Comparison of ENCODE assay signal across 1 cellular context in genomic region chr2:5236308-5236707, GRCh38.
TF ChIP-seq lines count a peak whose summit lies in the region.

No MANE protein-coding gene starts in this region.

TF ChIP-seq in neural cell, 6 proteins besides CTCF, POLR2A, EP300 and RAD21:
- TF ChIP-seq MXI1 (conservative IDR thresholded peaks at IDR 0.05; ENCODE audit: poor library complexity, severe bottlenecking) (no peak), EZH2 (IDR thresholded peaks at IDR 0.05; ENCODE audit: borderline replicate concordance, insufficient read depth, low read length, poor library complexity, severe bottlenecking) (no peak), TAF1 (IDR thresholded peaks at IDR 0.05; ENCODE audit: low read depth) (no peak), POLR2AphosphoS5 (IDR thresholded peaks at IDR 0.05) (no peak), REST (IDR thresholded peaks at IDR 0.05; ENCODE audit: borderline replicate concordance) (no peak)
